In genomic region chr5:74945561-74946165, GRCh38 we compare ENCODE assay signal across 11 cellular contexts.
DNase-seq lines count a peak whose midpoint lies in the region; ATAC-seq and TF ChIP-seq lines count a peak whose summit lies in the region.
"Had no signal": no experiment of that assay in that cellular context is flagged by ENCODE, and none has a peak within 500 bp of the region (broad histone marks: within the 10 kb centered on the region; RNA-seq: fewer than 3 reads in every experiment).

No MANE protein-coding gene starts in this region.

- H2AK5ac ChIP-seq in H9 (ENCODE audit: insufficient read length, low read length) = no peak overlapping the region

- H2BK12ac ChIP-seq in H9 (ENCODE audit: insufficient read length, low read depth, low read length) = no peak overlapping the region

- no peak overlapping the region for H2BK15ac ChIP-seq in H9 (ENCODE audit: low read depth, low read length)

- H3K27ac ChIP-seq in CD4-positive, alpha-beta T cell (ENCODE audit: low read depth, low read length) = no peak overlapping the region
- H3K27ac ChIP-seq in H9 (ENCODE audit: insufficient read length, low read depth, low read length) (no peak overlapping the region), caudate nucleus (ENCODE audit: low read depth, low read length) (no peak overlapping the region), ovary (no peak overlapping the region)

- H2AFZ ChIP-seq in H9 (ENCODE audit: low read length) = no peak overlapping the region

- no peak overlapping the region for H2BK5ac ChIP-seq in H9 (ENCODE audit: insufficient read length, low read length)

- H3K36me3 ChIP-seq in ovary = no peaks in the 10 kb centered on the region

- intact Hi-C loops in CD4-positive, alpha-beta T cell (cut with DNase I, micrococcal nuclease) = no loop called here
- intact Hi-C loops in ovary (cut with DNase I) = no loop called here

- no peaks in the 10 kb centered on the region for H3K36me3 Mint-ChIP-seq in CD4-positive, alpha-beta T cell (ENCODE audit: low read depth)
- H3K36me3 Mint-ChIP-seq in activated T-cell treated with anti-CD3 and anti-CD28 coated beads, Interleukin-2, amount 50 U/mL, for 4 hours (ENCODE audit: insufficient read depth) = no peaks in the 10 kb centered on the region
- H3K36me3 Mint-ChIP-seq in H9 (ENCODE audit: insufficient read depth in 1 of 3, low read depth in 3 of 3) = no peaks in the 10 kb centered on the region
- H3K36me3 Mint-ChIP-seq: IgD-negative memory B cell had no signal

- POLR2A ChIA-PET in CD4-positive, alpha-beta T cell (lab: Charles Lee) = no interaction called here

- peaks cover 5% of the 10 kb centered on the region for H3K27me3 Mint-ChIP-seq in CD4-positive, alpha-beta T cell
- H3K27me3 Mint-ChIP-seq in activated T-cell treated with anti-CD3 and anti-CD28 coated beads, Interleukin-2, amount 50 U/mL, for 4 hours (ENCODE audit: low read depth) = peaks cover 2% of the 10 kb centered on the region
- H3K27me3 Mint-ChIP-seq in H9 (ENCODE audit: low read depth) = no peaks in the 10 kb centered on the region
- H3K27me3 Mint-ChIP-seq: central memory CD8-positive, alpha-beta T cell had no signal

- H3K14ac ChIP-seq in H9 (ENCODE audit: insufficient read depth, low read length) = no peak overlapping the region

- no peak overlapping the region for H4K5ac ChIP-seq in H9 (ENCODE audit: insufficient read length, low read depth, low read length)

- H3K27me3 ChIP-seq in CD4-positive, alpha-beta T cell (ENCODE audit: control insufficient read depth, insufficient read depth, low read length) = no peaks in the 10 kb centered on the region
- H3K27me3 ChIP-seq in H9 (ENCODE audit: insufficient read depth, low read length) (no peaks in the 10 kb centered on the region), ovary (no peaks in the 10 kb centered on the region)

- H3K79me1 ChIP-seq in H9 (ENCODE audit: insufficient read depth, low read depth, low read length, poor library complexity, severe bottlenecking) = no peaks in the 10 kb centered on the region

- CTCF ChIA-PET in CD4-positive, alpha-beta T cell (lab: Charles Lee) = no interaction called here

- no peaks in the 10 kb centered on the region for H4K20me1 ChIP-seq in H9 (ENCODE audit: control insufficient read depth, insufficient read depth, insufficient read length)

- no CpG with 5 or more reads among the region's 4 CpGs for WGBS in H9 (ENCODE audit: extremely low coverage, insufficient read length, low lambda C conversion rate)
- 74 to 76% (median 74%) methylated on average over 4 of the region's 4 CpGs for WGBS in ovary, 3 donors

- H3K4me1 Mint-ChIP-seq in CD4-positive, alpha-beta T cell (ENCODE audit: low read depth) = no peaks in the 10 kb centered on the region
- peaks cover 4% of the 10 kb centered on the region for H3K4me1 Mint-ChIP-seq in activated T-cell treated with anti-CD3 and anti-CD28 coated beads, Interleukin-2, amount 50 U/mL, for 4 hours (ENCODE audit: low read depth)
- H3K4me1 Mint-ChIP-seq in H9 = peaks cover 25 to 28% of the 10 kb centered on the region in 2 experiments
- H3K4me1 Mint-ChIP-seq: IgD-negative memory B cell had no signal

- H3K9me3 Mint-ChIP-seq in CD4-positive, alpha-beta T cell = no peaks in the 10 kb centered on the region
- H3K9me3 Mint-ChIP-seq in activated T-cell treated with anti-CD3 and anti-CD28 coated beads, Interleukin-2, amount 50 U/mL, for 4 hours = no peaks in the 10 kb centered on the region
- H3K9me3 Mint-ChIP-seq in H9 = peaks cover 0 to 2% of the 10 kb centered on the region in 2 experiments; a peak in 1 of 5 replicates
- H3K9me3 Mint-ChIP-seq: central memory CD8-positive, alpha-beta T cell; IgD-negative memory B cell; nephron had no signal

- H3K18ac ChIP-seq in H9 (ENCODE audit: insufficient read length, low read depth, low read length) = no peak overlapping the region

- H3K56ac ChIP-seq in H9 (ENCODE audit: insufficient read length, low read depth, low read length) = no peak overlapping the region

- no peak for DNase-seq in CD4-positive, alpha-beta T cell
- no peak for DNase-seq in activated T-cell treated with anti-CD3 and anti-CD28 coated beads, Interleukin-2, amount 50 U/mL, for 4 hours
- DNase-seq in H9 = no peak
- no peak for DNase-seq in caudate nucleus (lab: John Stamatoyannopoulos, UW)
- no peak for DNase-seq in NCI-H1092 (lab: John Stamatoyannopoulos, UW)
- DNase-seq in ovary = no peak

- no peak for TF ChIP-seq POLR2A in ovary (IDR thresholded peaks at IDR 0.05)

- no peak overlapping the region for H2BK120ac ChIP-seq in H9 (ENCODE audit: low read depth, low read length, poor library complexity, severe bottlenecking)

- no peak overlapping the region for H2BK20ac ChIP-seq in H9 (ENCODE audit: low read depth, low read length, poor library complexity, severe bottlenecking)

- no peak overlapping the region for H4K91ac ChIP-seq in H9 (ENCODE audit: insufficient read length, low read depth, low read length)

- H3K23ac ChIP-seq in H9 (ENCODE audit: insufficient read length, low read depth, low read length) = no peak overlapping the region

- no peak overlapping the region for H3K4me3 ChIP-seq in ovary

- no peaks in the 10 kb centered on the region for H3K79me2 ChIP-seq in H9 (ENCODE audit: insufficient read depth, low read length)

- H3K4me2 ChIP-seq in H9 (ENCODE audit: insufficient read depth, insufficient read length, low read length) = no peak overlapping the region

- ATAC-seq in CD4-positive, alpha-beta T cell (ENCODE audit: poor library complexity) = no peak
- ATAC-seq in GM18868 (IDR thresholded peaks at IDR 0.05; ENCODE audit: unreplicated experiment) (peak; percentile 91), HG03025 (IDR thresholded peaks at IDR 0.05; ENCODE audit: low FRiP score, unreplicated experiment) (peak; percentile 78)
- ATAC-seq in activated T-cell treated with anti-CD3 and anti-CD28 coated beads, Interleukin-2, amount 50 U/mL, for 4 hours = peak; percentile 85 to 93

- H3T11ph ChIP-seq in H9 (ENCODE audit: low read length) = no peak overlapping the region

- TF ChIP-seq CTCF in CD4-positive, alpha-beta T cell (IDR thresholded peaks at IDR 0.05) = peak; percentile 13
- TF ChIP-seq CTCF in H9 (conservative IDR thresholded peaks at IDR 0.05) (no peak), ovary (IDR thresholded peaks at IDR 0.05) (no peak)

- H3K23me2 ChIP-seq in H9 (ENCODE audit: insufficient read length, low read depth, low read length, poor library complexity, severe bottlenecking) = no peaks in the 10 kb centered on the region

- H3K4ac ChIP-seq in H9 (ENCODE audit: low read depth, low read length) = no peak overlapping the region

- H3K4me3 Mint-ChIP-seq in CD4-positive, alpha-beta T cell = no peak overlapping the region
- no peak overlapping the region for H3K4me3 Mint-ChIP-seq in activated T-cell treated with anti-CD3 and anti-CD28 coated beads, Interleukin-2, amount 50 U/mL, for 4 hours
- no peak overlapping the region for H3K4me3 Mint-ChIP-seq in H9
- H3K4me3 Mint-ChIP-seq: central memory CD8-positive, alpha-beta T cell; IgD-negative memory B cell; nephron had no signal

- no peaks in the 10 kb centered on the region for H3K9me3 ChIP-seq in CD4-positive, alpha-beta T cell (ENCODE audit: control insufficient read depth, low read length)
- no peaks in the 10 kb centered on the region for H3K9me3 ChIP-seq in H9 (ENCODE audit: control insufficient read depth, low read depth, low read length)
- no peaks in the 10 kb centered on the region for H3K9me3 ChIP-seq in ovary

- TF ChIP-seq EP300 in ovary (IDR thresholded peaks at IDR 0.05) = no peak

- H3K27ac Mint-ChIP-seq in CD4-positive, alpha-beta T cell = no peak overlapping the region
- H3K27ac Mint-ChIP-seq in H9 = no peak overlapping the region
- H3K27ac Mint-ChIP-seq: nephron had no signal

- no peak overlapping the region for H3K9ac ChIP-seq in H9 (ENCODE audit: extremely low read depth, insufficient read length, low read length)

- H3K4me1 ChIP-seq in H9 (ENCODE audit: insufficient read depth, low read length) (peaks cover 2% of the 10 kb centered on the region; the same call in 1 of the 2 replicates), ovary (ENCODE audit: insufficient read depth) (peaks cover 4% of the 10 kb centered on the region)

- H4K8ac ChIP-seq in H9 (replicated peaks; ENCODE audit: insufficient read length, low read depth, low read length) = no peak overlapping the region
